Comparison of ENCODE assay signal across 13 cellular contexts in genomic region chr10:10826125-10826524, GRCh38.
DNase-seq lines count a peak whose midpoint lies in the region; ATAC-seq and TF ChIP-seq lines count a peak whose summit lies in the region.
"Had no signal": no experiment of that assay in that cellular context is flagged by ENCODE, and none has a peak within 500 bp of the region (broad histone marks: within the 10 kb centered on the region; RNA-seq: fewer than 3 reads in every experiment).

No MANE protein-coding gene starts in this region.

- intact Hi-C loops in lower lobe of right lung (cut with DNase I), result no loop called here

- no peak overlapping the region for H3K4me3 ChIP-seq in AG10803 (ENCODE audit: low read length)
- no peak overlapping the region for H3K4me3 ChIP-seq in epithelial cell of esophagus (ENCODE audit: low read length)
- H3K4me3 ChIP-seq in lower lobe of right lung, result no peak overlapping the region

- no peak for ATAC-seq in lower lobe of right lung
- no peak for ATAC-seq in GM21786 (IDR thresholded peaks at IDR 0.05; ENCODE audit: unreplicated experiment)
- no peak for ATAC-seq in GM18511 (IDR thresholded peaks at IDR 0.05; ENCODE audit: unreplicated experiment)
- no peak for ATAC-seq in HG03108 (IDR thresholded peaks at IDR 0.05; ENCODE audit: unreplicated experiment)

- no peak for TF ChIP-seq CTCF in AG10803 (conservative IDR thresholded peaks at IDR 0.05; ENCODE audit: low read length)
- TF ChIP-seq CTCF in epithelial cell of esophagus (IDR thresholded peaks at IDR 0.05; ENCODE audit: insufficient read depth, low read depth, low read length, missing control alignments), result no peak
- no peak for TF ChIP-seq CTCF in lower lobe of right lung (IDR thresholded peaks at IDR 0.05)

- peak overlapping the region; percentile 74 for H3K27ac ChIP-seq in lower lobe of right lung

- no peaks in the 10 kb centered on the region for H3K27me3 ChIP-seq in lower lobe of right lung (ENCODE audit: low read depth)

- H3K4me1 ChIP-seq in lower lobe of right lung, result peaks cover 37% of the 10 kb centered on the region

- H3K9me3 ChIP-seq in lower lobe of right lung, result no peaks in the 10 kb centered on the region

- DNase-seq in AG10803 (ENCODE audit: low read depth), result peak; percentile 71
- peak; percentile 51 for DNase-seq in M059J (ENCODE audit: low read depth)
- peak; percentile 68 for DNase-seq in epithelial cell of esophagus (ENCODE audit: low read depth)
- DNase-seq in lower lobe of right lung, result no peak
- no peak for DNase-seq in activated CD4-positive, alpha-beta T cell treated with anti-CD3 and anti-CD28 coated beads, Interleukin-2, amount 50 U/mL, for 48 hours
- DNase-seq: activated gamma-delta T cell, DMS79 treated with DMSO at 0.1 percent for 48 hours, NCI-H446 treated with DMSO at 0.1 percent for 48 hours, occipital lobe, substantia nigra had no signal

- H3K36me3 ChIP-seq in lower lobe of right lung, result no peaks in the 10 kb centered on the region

Comparison
In these comparisons a context has a peak if more than half of its experiments do, and no peak if none do; other contexts are left out.
1. DNase-seq: peak in AG10803 (single experiment), M059J (single experiment) and epithelial cell of esophagus (single experiment); none in lower lobe of right lung (single experiment) and activated CD4-positive, alpha-beta T cell treated with anti-CD3 and anti-CD28 coated beads, Interleukin-2, amount 50 U/mL, for 48 hours (0 of 2).